ENCODE assay signal across 1 cellular context in genomic region chr17:55395803-55396505, GRCh38.
TF ChIP-seq lines count a peak whose summit lies in the region.

No MANE protein-coding gene starts in this region.

TF ChIP-seq in A549, 52 proteins besides CTCF, POLR2A, EP300 and RAD21 (continued from another document):
- TF ChIP-seq, protein P1, sequence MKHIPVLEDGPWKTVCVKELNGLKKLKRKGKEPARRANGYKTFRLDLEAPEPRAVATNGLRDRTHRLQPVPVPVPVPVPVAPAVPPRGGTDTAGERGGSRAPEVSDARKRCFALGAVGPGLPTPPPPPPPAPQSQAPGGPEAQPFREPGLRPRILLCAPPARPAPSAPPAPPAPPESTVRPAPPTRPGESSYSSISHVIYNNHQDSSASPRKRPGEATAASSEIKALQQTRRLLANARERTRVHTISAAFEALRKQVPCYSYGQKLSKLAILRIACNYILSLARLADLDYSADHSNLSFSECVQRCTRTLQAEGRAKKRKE (CRISPR knock-in tag; IDR thresholded peaks at IDR 0.05; ENCODE audit: low read depth) = no peak
- TF ChIP-seq HDAC2 (IDR thresholded peaks at IDR 0.05) (no peak), ZNF302 (CRISPR knock-in tag; IDR thresholded peaks at IDR 0.05) (no peak), TFCP2L1 (CRISPR knock-in tag; IDR thresholded peaks at IDR 0.05) (no peak), ZFP36 (IDR thresholded peaks at IDR 0.05; ENCODE audit: borderline replicate concordance, partially characterized antibody) (no peak), ZC3H11A (IDR thresholded peaks at IDR 0.05) (no peak), MAZ (IDR thresholded peaks at IDR 0.05; ENCODE audit: borderline replicate concordance, low read depth, low read length) (no peak), NFE2L2 (conservative IDR thresholded peaks at IDR 0.05; ENCODE audit: low read length) (no peak), CHD2 (IDR thresholded peaks at IDR 0.05; ENCODE audit: low read length, partially characterized antibody) (no peak), JUN (IDR thresholded peaks at IDR 0.05) (no peak), POLR2AphosphoS2 (conservative IDR thresholded peaks at IDR 0.05; ENCODE audit: low read length) (no peak)
- TF ChIP-seq, protein P2, sequence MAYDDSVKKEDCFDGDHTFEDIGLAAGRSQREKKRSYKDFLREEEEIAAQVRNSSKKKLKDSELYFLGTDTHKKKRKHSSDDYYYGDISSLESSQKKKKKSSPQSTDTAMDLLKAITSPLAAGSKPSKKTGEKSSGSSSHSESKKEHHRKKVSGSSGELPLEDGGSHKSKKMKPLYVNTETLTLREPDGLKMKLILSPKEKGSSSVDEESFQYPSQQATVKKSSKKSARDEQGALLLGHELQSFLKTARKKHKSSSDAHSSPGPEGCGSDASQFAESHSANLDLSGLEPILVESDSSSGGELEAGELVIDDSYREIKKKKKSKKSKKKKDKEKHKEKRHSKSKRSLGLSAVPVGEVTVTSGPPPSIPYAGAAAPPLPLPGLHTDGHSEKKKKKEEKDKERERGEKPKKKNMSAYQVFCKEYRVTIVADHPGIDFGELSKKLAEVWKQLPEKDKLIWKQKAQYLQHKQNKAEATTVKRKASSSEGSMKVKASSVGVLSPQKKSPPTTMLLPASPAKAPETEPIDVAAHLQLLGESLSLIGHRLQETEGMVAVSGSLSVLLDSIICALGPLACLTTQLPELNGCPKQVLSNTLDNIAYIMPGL (CRISPR knock-in tag; IDR thresholded peaks at IDR 0.05; ENCODE audit: borderline replicate concordance) = no peak
